8 cellular contexts compared by ENCODE assay signal in genomic region chr2:120442923-120443571, GRCh38.
DNase-seq lines count a peak whose midpoint lies in the region; ATAC-seq lines count a peak whose summit lies in the region.

No MANE protein-coding gene starts in this region.

- peak overlapping the region; percentile 9 for H3K9ac ChIP-seq in adipocyte (ENCODE audit: low read length)

- peak; percentile 24 for DNase-seq in NCI-H2029 treated with DMSO at 0.1 percent for 48 hours (lab: John Stamatoyannopoulos, UW)
- DNase-seq in adipocyte (ENCODE audit: low read depth): no peak
- DNase-seq in islet precursor cell: peak; percentile 94
- DNase-seq in stimulated activated CD8-positive, alpha-beta memory T cell treated with anti-CD3 and anti-CD28 coated beads, Interleukin-4, amount 100 ng/mL, for 48 hours: peak; percentile 40
- no peak for DNase-seq in effector CD4-positive, alpha-beta T cell
- DNase-seq in DMS 273 (lab: John Stamatoyannopoulos, UW; ENCODE audit: unreplicated experiment): no peak

- ATAC-seq in HG03460 (IDR thresholded peaks at IDR 0.05; ENCODE audit: unreplicated experiment) (no peak), HG03025 (IDR thresholded peaks at IDR 0.05; ENCODE audit: low FRiP score, unreplicated experiment) (no peak)

- no peaks in the 10 kb centered on the region for H3K9me3 ChIP-seq in adipocyte (ENCODE audit: control insufficient read depth, low read length)

- peak overlapping the region; percentile 57 for H3K4me3 ChIP-seq in adipocyte (ENCODE audit: low read length)

- no peaks in the 10 kb centered on the region for H3K36me3 ChIP-seq in adipocyte (ENCODE audit: control insufficient read depth, insufficient read depth, low read length, severe bottlenecking)

- H3K4me1 ChIP-seq in adipocyte (ENCODE audit: control insufficient read depth, insufficient read depth, low read length): peaks cover 18% of the 10 kb centered on the region

- H3K27me3 ChIP-seq in adipocyte (replicated peaks; ENCODE audit: control insufficient read depth, insufficient read depth, low read length): peaks cover 38% of the 10 kb centered on the region

Comparison
In these comparisons a context has a peak if more than half of its experiments do, and no peak if none do; other contexts are left out.
1. DNase-seq: peak in NCI-H2029 treated with DMSO at 0.1 percent for 48 hours (single experiment), islet precursor cell (single experiment) and stimulated activated CD8-positive, alpha-beta memory T cell treated with anti-CD3 and anti-CD28 coated beads, Interleukin-4, amount 100 ng/mL, for 48 hours (single experiment); none in adipocyte (single experiment), effector CD4-positive, alpha-beta T cell (single experiment) and DMS 273 (single experiment).